Comparison of ENCODE assay signal across 1 cellular context in the genomic region with DNA sequence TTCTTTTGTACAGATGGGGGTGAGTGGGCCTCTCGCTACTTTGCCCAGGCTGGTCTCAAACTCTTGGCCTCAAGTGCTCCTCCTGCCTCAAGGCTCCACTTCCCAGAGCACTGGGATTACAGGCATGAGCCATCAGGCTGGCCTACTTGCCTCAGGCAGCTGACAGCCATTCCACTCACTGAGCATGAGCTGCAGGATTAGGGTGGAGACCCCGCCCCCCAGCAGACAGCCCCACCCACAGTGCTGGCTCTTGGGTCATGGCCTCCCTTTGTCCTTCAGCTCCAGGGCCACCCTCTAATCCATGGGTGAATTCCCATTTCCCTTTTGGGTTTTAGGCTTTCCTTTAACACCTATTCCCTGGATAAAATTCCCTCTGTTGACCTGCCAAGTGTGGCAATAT.
TF ChIP-seq lines count a peak whose summit lies in the region.

No MANE protein-coding gene starts in this region.

TF ChIP-seq in GM23338, 12 proteins besides CTCF, POLR2A, EP300 and RAD21:
- TF ChIP-seq, protein P1, sequence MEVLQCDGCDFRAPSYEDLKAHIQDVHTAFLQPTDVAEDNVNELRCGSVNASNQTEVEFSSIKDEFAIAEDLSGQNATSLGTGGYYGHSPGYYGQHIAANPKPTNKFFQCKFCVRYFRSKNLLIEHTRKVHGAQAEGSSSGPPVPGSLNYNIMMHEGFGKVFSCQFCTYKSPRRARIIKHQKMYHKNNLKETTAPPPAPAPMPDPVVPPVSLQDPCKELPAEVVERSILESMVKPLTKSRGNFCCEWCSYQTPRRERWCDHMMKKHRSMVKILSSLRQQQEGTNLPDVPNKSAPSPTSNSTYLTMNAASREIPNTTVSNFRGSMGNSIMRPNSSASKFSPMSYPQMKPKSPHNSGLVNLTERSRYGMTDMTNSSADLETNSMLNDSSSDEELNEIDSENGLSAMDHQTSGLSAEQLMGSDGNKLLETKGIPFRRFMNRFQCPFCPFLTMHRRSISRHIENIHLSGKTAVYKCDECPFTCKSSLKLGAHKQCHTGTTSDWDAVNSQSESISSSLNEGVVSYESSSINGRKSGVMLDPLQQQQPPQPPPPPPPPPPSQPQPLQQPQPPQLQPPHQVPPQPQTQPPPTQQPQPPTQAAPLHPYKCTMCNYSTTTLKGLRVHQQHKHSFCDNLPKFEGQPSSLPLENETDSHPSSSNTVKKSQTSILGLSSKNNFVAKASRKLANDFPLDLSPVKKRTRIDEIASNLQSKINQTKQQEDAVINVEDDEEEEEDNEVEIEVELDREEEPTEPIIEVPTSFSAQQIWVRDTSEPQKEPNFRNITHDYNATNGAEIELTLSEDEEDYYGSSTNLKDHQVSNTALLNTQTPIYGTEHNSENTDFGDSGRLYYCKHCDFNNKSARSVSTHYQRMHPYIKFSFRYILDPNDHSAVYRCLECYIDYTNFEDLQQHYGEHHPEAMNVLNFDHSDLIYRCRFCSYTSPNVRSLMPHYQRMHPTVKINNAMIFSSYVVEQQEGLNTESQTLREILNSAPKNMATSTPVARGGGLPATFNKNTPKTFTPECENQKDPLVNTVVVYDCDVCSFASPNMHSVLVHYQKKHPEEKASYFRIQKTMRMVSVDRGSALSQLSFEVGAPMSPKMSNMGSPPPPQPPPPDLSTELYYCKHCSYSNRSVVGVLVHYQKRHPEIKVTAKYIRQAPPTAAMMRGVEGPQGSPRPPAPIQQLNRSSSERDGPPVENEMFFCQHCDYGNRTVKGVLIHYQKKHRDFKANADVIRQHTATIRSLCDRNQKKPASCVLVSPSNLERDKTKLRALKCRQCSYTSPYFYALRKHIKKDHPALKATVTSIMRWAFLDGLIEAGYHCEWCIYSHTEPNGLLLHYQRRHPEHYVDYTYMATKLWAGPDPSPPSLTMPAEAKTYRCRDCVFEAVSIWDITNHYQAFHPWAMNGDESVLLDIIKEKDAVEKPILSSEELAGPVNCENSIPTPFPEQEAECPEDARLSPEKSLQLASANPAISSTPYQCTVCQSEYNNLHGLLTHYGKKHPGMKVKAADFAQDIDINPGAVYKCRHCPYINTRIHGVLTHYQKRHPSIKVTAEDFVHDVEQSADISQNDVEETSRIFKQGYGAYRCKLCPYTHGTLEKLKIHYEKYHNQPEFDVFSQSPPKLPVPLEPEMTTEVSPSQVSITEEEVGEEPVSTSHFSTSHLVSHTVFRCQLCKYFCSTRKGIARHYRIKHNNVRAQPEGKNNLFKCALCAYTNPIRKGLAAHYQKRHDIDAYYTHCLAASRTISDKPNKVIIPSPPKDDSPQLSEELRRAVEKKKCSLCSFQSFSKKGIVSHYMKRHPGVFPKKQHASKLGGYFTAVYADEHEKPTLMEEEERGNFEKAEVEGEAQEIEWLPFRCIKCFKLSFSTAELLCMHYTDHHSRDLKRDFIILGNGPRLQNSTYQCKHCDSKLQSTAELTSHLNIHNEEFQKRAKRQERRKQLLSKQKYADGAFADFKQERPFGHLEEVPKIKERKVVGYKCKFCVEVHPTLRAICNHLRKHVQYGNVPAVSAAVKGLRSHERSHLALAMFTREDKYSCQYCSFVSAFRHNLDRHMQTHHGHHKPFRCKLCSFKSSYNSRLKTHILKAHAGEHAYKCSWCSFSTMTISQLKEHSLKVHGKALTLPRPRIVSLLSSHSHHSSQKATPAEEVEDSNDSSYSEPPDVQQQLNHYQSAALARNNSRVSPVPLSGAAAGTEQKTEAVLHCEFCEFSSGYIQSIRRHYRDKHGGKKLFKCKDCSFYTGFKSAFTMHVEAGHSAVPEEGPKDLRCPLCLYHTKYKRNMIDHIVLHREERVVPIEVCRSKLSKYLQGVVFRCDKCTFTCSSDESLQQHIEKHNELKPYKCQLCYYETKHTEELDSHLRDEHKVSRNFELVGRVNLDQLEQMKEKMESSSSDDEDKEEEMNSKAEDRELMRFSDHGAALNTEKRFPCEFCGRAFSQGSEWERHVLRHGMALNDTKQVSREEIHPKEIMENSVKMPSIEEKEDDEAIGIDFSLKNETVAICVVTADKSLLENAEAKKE (CRISPR knock-in tag; IDR thresholded peaks at IDR 0.05) = no peak
- TF ChIP-seq JUNB (IDR thresholded peaks at IDR 0.05; ENCODE audit: unreplicated experiment) (no peak), CREB1 (CRISPR knock-in tag; IDR thresholded peaks at IDR 0.05; ENCODE audit: low read depth) (no peak), EZH2 (IDR thresholded peaks at IDR 0.05; ENCODE audit: low read depth, unreplicated experiment) (no peak), NANOG (IDR thresholded peaks at IDR 0.05; ENCODE audit: borderline replicate concordance) (no peak), EZH2phosphoT487 (IDR thresholded peaks at IDR 0.05; ENCODE audit: unreplicated experiment) (no peak), ZNF114 (CRISPR knock-in tag; IDR thresholded peaks at IDR 0.05) (no peak), STAT1 (IDR thresholded peaks at IDR 0.05; ENCODE audit: unreplicated experiment) (no peak), POLR2AphosphoS5 (IDR thresholded peaks at IDR 0.05; ENCODE audit: low read depth) (no peak), ZNF331 (CRISPR knock-in tag; IDR thresholded peaks at IDR 0.05; ENCODE audit: low read depth) (no peak)
- TF ChIP-seq, protein P2, sequence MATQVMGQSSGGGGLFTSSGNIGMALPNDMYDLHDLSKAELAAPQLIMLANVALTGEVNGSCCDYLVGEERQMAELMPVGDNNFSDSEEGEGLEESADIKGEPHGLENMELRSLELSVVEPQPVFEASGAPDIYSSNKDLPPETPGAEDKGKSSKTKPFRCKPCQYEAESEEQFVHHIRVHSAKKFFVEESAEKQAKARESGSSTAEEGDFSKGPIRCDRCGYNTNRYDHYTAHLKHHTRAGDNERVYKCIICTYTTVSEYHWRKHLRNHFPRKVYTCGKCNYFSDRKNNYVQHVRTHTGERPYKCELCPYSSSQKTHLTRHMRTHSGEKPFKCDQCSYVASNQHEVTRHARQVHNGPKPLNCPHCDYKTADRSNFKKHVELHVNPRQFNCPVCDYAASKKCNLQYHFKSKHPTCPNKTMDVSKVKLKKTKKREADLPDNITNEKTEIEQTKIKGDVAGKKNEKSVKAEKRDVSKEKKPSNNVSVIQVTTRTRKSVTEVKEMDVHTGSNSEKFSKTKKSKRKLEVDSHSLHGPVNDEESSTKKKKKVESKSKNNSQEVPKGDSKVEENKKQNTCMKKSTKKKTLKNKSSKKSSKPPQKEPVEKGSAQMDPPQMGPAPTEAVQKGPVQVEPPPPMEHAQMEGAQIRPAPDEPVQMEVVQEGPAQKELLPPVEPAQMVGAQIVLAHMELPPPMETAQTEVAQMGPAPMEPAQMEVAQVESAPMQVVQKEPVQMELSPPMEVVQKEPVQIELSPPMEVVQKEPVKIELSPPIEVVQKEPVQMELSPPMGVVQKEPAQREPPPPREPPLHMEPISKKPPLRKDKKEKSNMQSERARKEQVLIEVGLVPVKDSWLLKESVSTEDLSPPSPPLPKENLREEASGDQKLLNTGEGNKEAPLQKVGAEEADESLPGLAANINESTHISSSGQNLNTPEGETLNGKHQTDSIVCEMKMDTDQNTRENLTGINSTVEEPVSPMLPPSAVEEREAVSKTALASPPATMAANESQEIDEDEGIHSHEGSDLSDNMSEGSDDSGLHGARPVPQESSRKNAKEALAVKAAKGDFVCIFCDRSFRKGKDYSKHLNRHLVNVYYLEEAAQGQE (IDR thresholded peaks at IDR 0.05; ENCODE audit: unreplicated experiment) = no peak
- TF ChIP-seq, protein P3, sequence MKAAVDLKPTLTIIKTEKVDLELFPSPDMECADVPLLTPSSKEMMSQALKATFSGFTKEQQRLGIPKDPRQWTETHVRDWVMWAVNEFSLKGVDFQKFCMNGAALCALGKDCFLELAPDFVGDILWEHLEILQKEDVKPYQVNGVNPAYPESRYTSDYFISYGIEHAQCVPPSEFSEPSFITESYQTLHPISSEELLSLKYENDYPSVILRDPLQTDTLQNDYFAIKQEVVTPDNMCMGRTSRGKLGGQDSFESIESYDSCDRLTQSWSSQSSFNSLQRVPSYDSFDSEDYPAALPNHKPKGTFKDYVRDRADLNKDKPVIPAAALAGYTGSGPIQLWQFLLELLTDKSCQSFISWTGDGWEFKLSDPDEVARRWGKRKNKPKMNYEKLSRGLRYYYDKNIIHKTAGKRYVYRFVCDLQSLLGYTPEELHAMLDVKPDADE (IDR thresholded peaks at IDR 0.05) = no peak
